Comparison of ENCODE assay signal across 1 cellular context in genomic region chr15:60370804-60371700, GRCh38.
TF ChIP-seq lines count a peak whose summit lies in the region.

No MANE protein-coding gene starts in this region.

TF ChIP-seq in HCT116, 20 proteins besides CTCF, POLR2A, EP300 and RAD21 (continued from another document):
- TF ChIP-seq REST (IDR thresholded peaks at IDR 0.05; ENCODE audit: low read depth) (no peak), SP1 (IDR thresholded peaks at IDR 0.05; ENCODE audit: low read depth) (peak; percentile 99), ZBTB33 (IDR thresholded peaks at IDR 0.05; ENCODE audit: extremely low read depth, insufficient replicate concordance, low read length) (no peak), TCF7L2 (IDR thresholded peaks at IDR 0.05; ENCODE audit: borderline replicate concordance, extremely low read depth, insufficient read depth, insufficient read length) (peak; percentile 94), EZH2 (IDR thresholded peaks at IDR 0.05) (no peak)
